ENCODE assay signal across 6 cellular contexts in the genomic region with DNA sequence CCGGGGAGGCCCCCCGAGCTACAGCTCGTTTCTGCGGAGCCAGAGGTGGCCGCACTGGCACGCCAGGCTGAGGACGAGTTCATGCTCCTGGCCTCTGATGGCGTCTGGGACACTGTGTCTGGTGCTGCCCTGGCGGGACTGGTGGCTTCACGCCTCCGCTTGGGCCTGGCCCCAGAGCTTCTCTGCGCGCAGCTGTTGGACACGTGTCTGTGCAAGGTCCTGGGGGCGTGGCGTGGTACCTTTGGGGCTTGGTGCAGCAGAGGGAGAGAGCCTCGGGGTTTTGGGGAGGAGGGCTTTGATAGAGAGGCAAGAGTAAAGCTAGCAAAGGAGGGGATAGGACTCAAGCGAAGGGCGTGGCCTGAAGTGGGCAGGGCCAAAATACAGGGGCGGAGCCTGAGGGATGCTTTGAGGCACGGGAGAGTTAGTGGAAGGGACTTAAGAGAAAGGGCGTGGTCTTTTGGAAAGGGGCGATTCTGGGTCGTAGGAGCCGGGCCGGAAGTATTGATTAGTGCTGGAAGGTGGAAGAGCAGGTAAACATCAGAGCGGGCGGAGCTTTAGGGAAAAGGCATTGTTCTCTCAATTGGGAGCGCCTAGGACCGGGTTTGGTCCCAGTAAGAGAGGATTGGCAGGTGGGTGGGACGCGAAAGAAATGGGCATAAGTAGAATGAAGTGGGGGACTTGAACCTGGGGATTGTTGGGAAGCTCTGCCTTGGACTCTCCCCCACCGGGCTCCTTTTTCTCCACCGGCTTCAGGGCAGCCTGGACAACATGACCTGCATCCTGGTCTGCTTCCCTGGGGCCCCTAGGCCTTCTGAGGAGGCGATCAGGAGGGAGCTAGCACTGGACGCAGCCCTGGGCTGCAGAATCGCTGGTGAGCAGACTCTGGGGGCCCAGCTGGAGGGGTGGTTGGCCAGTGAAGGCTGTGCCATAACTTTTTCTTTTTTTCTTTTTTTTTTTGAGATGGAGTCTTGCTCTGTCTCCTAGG. TPM values are rescaled to one million over a fixed set of nuclear protein-coding genes. Genes with fewer than 3 reads are reported as not detected.
DNase-seq lines count a peak whose midpoint lies in the region; ATAC-seq and TF ChIP-seq lines count a peak whose summit lies in the region.

No MANE protein-coding gene starts in this region.

- no peak for TF ChIP-seq CTCF in smooth muscle cell (IDR thresholded peaks at IDR 0.05; ENCODE audit: borderline replicate concordance, insufficient read depth, poor library complexity, severe bottlenecking)

- peak overlapping the region; percentile 30 for H3K4me3 ChIP-seq in smooth muscle cell

- 13% methylated on average over 37 of the region's 37 CpGs for WGBS in smooth muscle cell (ENCODE audit: low lambda C conversion rate)

- peaks cover 27% of the 10 kb centered on the region for H3K27me3 ChIP-seq in smooth muscle cell (ENCODE audit: low read depth)

- ATAC-seq in HG02973 (IDR thresholded peaks at IDR 0.05; ENCODE audit: unreplicated experiment), result no peak

- H3K36me3 ChIP-seq in smooth muscle cell (ENCODE audit: low read depth), result no peaks in the 10 kb centered on the region

- DNase-seq in GF-D8 (lab: John Stamatoyannopoulos, UW) (peak; percentile 70), RPMI8226 (peak; percentile 31), ecto neural progenitor cell (ENCODE audit: low spot score) (peak; percentile 83), smooth muscle cell (lab: John Stamatoyannopoulos, UW; ENCODE audit: unreplicated experiment) (no peak), NOMO-1 treated with dmso at 0.1 percent for 144 hours (lab: John Stamatoyannopoulos, UW; ENCODE audit: unreplicated experiment) (no peak)

- peaks cover 4% of the 10 kb centered on the region for H4K20me1 ChIP-seq in smooth muscle cell (ENCODE audit: low read depth)

- no peak overlapping the region for H3K27ac ChIP-seq in smooth muscle cell (ENCODE audit: low read depth)

- H2AFZ ChIP-seq in smooth muscle cell (ENCODE audit: low read depth), result no peak overlapping the region

- no peaks in the 10 kb centered on the region for H3K79me2 ChIP-seq in smooth muscle cell (ENCODE audit: low read depth)

- no peak overlapping the region for H3K9ac ChIP-seq in smooth muscle cell (ENCODE audit: low read depth)

- no peaks in the 10 kb centered on the region for H3K9me3 ChIP-seq in smooth muscle cell (replicated peaks; ENCODE audit: low read depth)

- peaks cover under 1% of the 10 kb centered on the region for H3F3A ChIP-seq in smooth muscle cell (ENCODE audit: low read depth)

- H3K4me1 ChIP-seq in smooth muscle cell (ENCODE audit: low read depth), result peaks cover 11% of the 10 kb centered on the region

- H3K4me2 ChIP-seq in smooth muscle cell, result peak overlapping the region; percentile 84

RNA-seq across cellular contexts. Expression of a gene that starts 1.2 kb away (rescaled TPM):
- 0.58 TPM in 1 of 2 replicates, not detected in the other for total RNA-seq in smooth muscle cell
- polyA plus RNA-seq in smooth muscle cell, result 0.16 and 1.3 TPM in 2 replicates

RNA-seq across cellular contexts. Expression of a gene that starts 2.6 kb away (rescaled TPM):
- total RNA-seq in smooth muscle cell, result 6.3 and 20.5 TPM in 2 replicates
- polyA plus RNA-seq in smooth muscle cell, result 24.4 and 28.0 TPM in 2 replicates

RNA-seq across cellular contexts. Expression of a gene that starts 7.8 kb away (rescaled TPM):
- 75.8 and 83.8 TPM in 2 replicates for total RNA-seq in smooth muscle cell
- polyA plus RNA-seq in smooth muscle cell, result 73.6 and 107 TPM in 2 replicates

RNA-seq across cellular contexts. Expression of a gene that starts 31.7 kb away (rescaled TPM):
- total RNA-seq in smooth muscle cell, result 171 and 186 TPM in 2 replicates
- 178 and 299 TPM in 2 replicates for polyA plus RNA-seq in smooth muscle cell

Comparison
In these comparisons a context has a peak if more than half of its experiments do, and no peak if none do; other contexts are left out.
1. DNase-seq: peak in GF-D8 (single experiment), RPMI8226 (single experiment) and ecto neural progenitor cell (single experiment); none in smooth muscle cell (single experiment) and NOMO-1 treated with dmso at 0.1 percent for 144 hours (single experiment).